ENCODE assay signal across 23 cellular contexts in genomic region chr2:159148891-159149290, GRCh38.
DNase-seq lines count a peak whose midpoint lies in the region; ATAC-seq and TF ChIP-seq lines count a peak whose summit lies in the region.
"Had no signal": no experiment of that assay in that cellular context is flagged by ENCODE, and none has a peak within 500 bp of the region (broad histone marks: within the 10 kb centered on the region; RNA-seq: fewer than 3 reads in every experiment).

No MANE protein-coding gene starts in this region.

- DNase-seq in left ventricle myocardium inferior (no peak), Right ventricle myocardium superior (no peak), NCI-H69 (lab: John Stamatoyannopoulos, UW) (peak; percentile 8), substantia nigra (lab: John Stamatoyannopoulos, UW) (no peak), gastrocnemius medialis (no peak), activated T-cell treated with anti-CD3 and anti-CD28 coated beads for 4 hours (no peak), HEK293T (ENCODE audit: extremely low spot score) (no peak)
- DNase-seq: BE2C; CD4-positive, alpha-beta T cell; COR-L47; DMS 273 treated with DMSO at 0.1 percent for 48 hours; DMS79 treated with DMSO at 0.1 percent for 48 hours; HFFc6; KG1; NCI-H1105; NCI-H2029 treated with DMSO at 0.1 percent for 48 hours; NCI-H2227 treated with DMSO at 0.1 percent for 48 hours; NCI-H510A; NCI-H748 treated with DMSO at 0.1 percent for 48 hours; PC-9; RPMI8226 had no signal

- in situ Hi-C loops in gastrocnemius medialis (cut with MboI; ENCODE audit: low sequenced_read_pairs in 4 of 4), result no loop called here

- ATAC-seq in Right ventricle myocardium superior (ENCODE audit: poor library complexity) (no peak), gastrocnemius medialis (no peak)
- ATAC-seq: SK-N-SH treated with all-trans-retinoic acid at 6 μM for 48 hours had no signal

- no peak for TF ChIP-seq POLR2A in gastrocnemius medialis (IDR thresholded peaks at IDR 0.05)

- peaks cover 26% of the 10 kb centered on the region for H3K36me3 ChIP-seq in left ventricle myocardium inferior
- peaks cover 54% of the 10 kb centered on the region for H3K36me3 ChIP-seq in mesodermal cell (ENCODE audit: control insufficient read depth, insufficient read depth, low read length)
- H3K36me3 ChIP-seq in gastrocnemius medialis, result no peaks in the 10 kb centered on the region
- H3K36me3 ChIP-seq: BE2C had no signal

- CTCF ChIA-PET in HEK293T (lab: Yijun Ruan, JAX), result no interaction called here

- H3K4me1 ChIP-seq in left ventricle myocardium inferior (peaks cover 100% of the 10 kb centered on the region), mesodermal cell (ENCODE audit: control insufficient read depth, insufficient read depth, low read length, poor library complexity, severe bottlenecking) (peaks cover 31% of the 10 kb centered on the region), gastrocnemius medialis (peaks cover 0 to 29% of the 10 kb centered on the region in 2 donors)
- H3K4me1 ChIP-seq: BE2C had no signal

- 94 to 100% methylated on average over 4 to 9 of the region's 9 CpGs for WGBS in mesodermal cell (ENCODE audit: insufficient coverage in 2 of 2), 2 experiments

- peak overlapping the region; percentile 33 for H3K4me3 ChIP-seq in left ventricle myocardium inferior
- H3K4me3 ChIP-seq in mesodermal cell (ENCODE audit: extremely low read depth, insufficient read depth, low read length, poor library complexity, severe bottlenecking), result no peak overlapping the region
- H3K4me3 ChIP-seq in gastrocnemius medialis, result no peak overlapping the region
- H3K4me3 ChIP-seq: PC-9 had no signal

- peak; percentile 32 for TF ChIP-seq CTCF in left ventricle myocardium inferior (IDR thresholded peaks at IDR 0.05; ENCODE audit: borderline replicate concordance)
- TF ChIP-seq CTCF in gastrocnemius medialis (IDR thresholded peaks at IDR 0.05 in 4 of 5, conservative IDR thresholded peaks at IDR 0.05 in 1 of 5), result no peak

- H3K9me3 ChIP-seq in left ventricle myocardium inferior (replicated peaks), result no peaks in the 10 kb centered on the region
- H3K9me3 ChIP-seq in mesodermal cell (ENCODE audit: control insufficient read depth, low read length), result no peaks in the 10 kb centered on the region
- no peaks in the 10 kb centered on the region for H3K9me3 ChIP-seq in gastrocnemius medialis
- H3K9me3 ChIP-seq: BE2C had no signal

- intact Hi-C loops in left ventricle myocardium inferior (cut with micrococcal nuclease) (no loop called here), Right ventricle myocardium superior (cut with DNase I) (no loop called here), gastrocnemius medialis (cut with DNase I; ENCODE audit: low total_unique reads) (no loop called here)

- H3K27me3 ChIP-seq in left ventricle myocardium inferior (ENCODE audit: low read depth) (no peaks in the 10 kb centered on the region), gastrocnemius medialis (no peaks in the 10 kb centered on the region)
- H3K27me3 ChIP-seq: BE2C had no signal

- POLR2A ChIA-PET in HEK293T (lab: Yijun Ruan, JAX), result no interaction called here

- H3K27ac ChIP-seq in left ventricle myocardium inferior (replicated peaks) (peak overlapping the region; percentile 89), mesodermal cell (ENCODE audit: low read depth, low read length, severe bottlenecking) (peak overlapping the region; percentile 36), substantia nigra (ENCODE audit: low read depth, low read length, poor library complexity, severe bottlenecking) (peak overlapping the region; percentile 11), gastrocnemius medialis (peak overlapping the region in 1 of 4 donors; percentile 13)
- H3K27ac ChIP-seq: PC-9 had no signal

TF ChIP-seq in HEK293T, 16 proteins besides CTCF, POLR2A, EP300 and RAD21:
- TF ChIP-seq FOXM1 (IDR thresholded peaks at IDR 0.05; ENCODE audit: borderline replicate concordance) (no peak), L3MBTL2 (conservative IDR thresholded peaks at IDR 0.05) (no peak), ARNT (IDR thresholded peaks at IDR 0.05) (no peak), FOXA1 (IDR thresholded peaks at IDR 0.05) (no peak), ZNF384 (IDR thresholded peaks at IDR 0.05) (no peak), SUZ12 (IDR thresholded peaks at IDR 0.05) (no peak), BHLHE40 (IDR thresholded peaks at IDR 0.05; ENCODE audit: borderline replicate concordance) (no peak), FOXK2 (IDR thresholded peaks at IDR 0.05) (no peak), SP1 (IDR thresholded peaks at IDR 0.05) (no peak), CTBP1 (IDR thresholded peaks at IDR 0.05; ENCODE audit: borderline replicate concordance) (no peak), PKNOX1 (IDR thresholded peaks at IDR 0.05) (no peak), LEF1 (IDR thresholded peaks at IDR 0.05; ENCODE audit: borderline replicate concordance) (no peak)
